Comparison of ENCODE assay signal across 21 cellular contexts in the genomic region with DNA sequence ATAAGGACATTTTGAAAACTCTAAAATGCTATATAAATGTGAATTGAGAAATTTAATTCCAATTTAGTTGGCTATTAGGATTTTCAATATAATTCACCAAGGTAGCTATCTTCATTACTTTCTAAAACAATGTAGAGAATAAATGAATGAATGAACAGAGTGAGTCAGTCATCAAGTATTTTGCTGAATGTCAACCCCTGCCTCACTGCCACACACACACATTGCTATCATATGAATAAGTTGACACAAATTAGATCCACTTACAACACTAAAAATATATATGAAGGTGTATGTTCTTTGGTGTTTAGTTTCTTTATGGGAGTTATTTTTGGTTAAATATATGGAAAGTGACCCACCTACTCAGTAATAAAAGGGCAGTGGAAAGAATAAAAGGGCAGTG. TPM values are rescaled to one million over a fixed set of nuclear protein-coding genes. Genes with fewer than 3 reads are reported as not detected.
DNase-seq lines count a peak whose midpoint lies in the region; ATAC-seq and TF ChIP-seq lines count a peak whose summit lies in the region.
"Had no signal": no experiment of that assay in that cellular context is flagged by ENCODE, and none has a peak within 500 bp of the region (broad histone marks: within the 10 kb centered on the region; RNA-seq: fewer than 3 reads in every experiment).

No MANE protein-coding gene starts in this region.

- POLR2A ChIA-PET in PC-3 (lab: Charles Lee; ENCODE audit: unreplicated experiment), result no interaction called here

- H3K79me2 ChIP-seq in PC-3 (ENCODE audit: low read length), result no peaks in the 10 kb centered on the region
- H3K79me2 ChIP-seq: parathyroid adenoma had no signal

- no TSS peak for BruUV-seq in PC-3 (replicated peaks; lab: Mats Ljungman, UMichigan)

- no peak overlapping the region for H2AFZ ChIP-seq in PC-3 (ENCODE audit: low read length)
- H2AFZ ChIP-seq: parathyroid adenoma had no signal

- peaks cover 5% of the 10 kb centered on the region; the same call in 1 of the 2 replicates for H3K4me1 ChIP-seq in PC-3 (ENCODE audit: insufficient read depth, low read length)
- H3K4me1 ChIP-seq: heart left ventricle, lower lobe of right lung, parathyroid adenoma had no signal

- H3K9me2 ChIP-seq in PC-3 (replicated peaks; ENCODE audit: low read length), result no peaks in the 10 kb centered on the region

- H4K20me1 ChIP-seq in PC-3 (ENCODE audit: low read length), result no peaks in the 10 kb centered on the region

- CTCF ChIA-PET in PC-3 (lab: Charles Lee), result no interaction called here

- no peak overlapping the region for H3K4me3 ChIP-seq in PC-3 (ENCODE audit: low read length)
- H3K4me3 ChIP-seq: coronary artery, heart left ventricle, lower lobe of right lung had no signal

- no peak overlapping the region for H3K9ac ChIP-seq in PC-3 (ENCODE audit: low read length)
- H3K9ac ChIP-seq: parathyroid adenoma had no signal

- no peaks in the 10 kb centered on the region for H3K36me3 ChIP-seq in PC-3 (ENCODE audit: low read depth, low read length)
- H3K36me3 ChIP-seq: heart left ventricle, lower lobe of right lung had no signal

- intact Hi-C loops in PC-3 (cut with micrococcal nuclease), result no loop called here

- DNase-seq in AG20443 (ENCODE audit: low spot score), result peak; percentile 7
- DNase-seq in PC-3, result peak; percentile 55
- DNase-seq in dermis blood vessel endothelial cell, result peak; percentile 2
- DNase-seq in kidney tubule cell (ENCODE audit: low spot score), result peak; percentile 65
- DNase-seq in globus pallidus (ENCODE audit: low spot score), result no peak
- DNase-seq in GM13977 (ENCODE audit: low spot score), result no peak
- DNase-seq in KG1 (lab: John Stamatoyannopoulos, UW), result no peak
- no peak for DNase-seq in erythroblast (lab: John Stamatoyannopoulos, UW)
- DNase-seq: activated CD4-positive, alpha-beta T cell treated with anti-CD3 and anti-CD28 coated beads, Interleukin-2, amount 10 ng/mL, durations not matched to agents 7 days and 5 days; activated CD8-positive, alpha-beta memory T cell treated with anti-CD3 and anti-CD28 coated beads, Interleukin-2, amount 50 U/mL, for 4 hours; aorta; Calu3; GF-D8; heart left ventricle; lower lobe of right lung; naive B cell; NCI-H1436; NCI-H82; RPMI8226 had no signal

- 0 out of 2 replicates have a peak overlapping the region, but pooled peaks have one; percentile 6 for H3K4me2 ChIP-seq in PC-3 (ENCODE audit: low read length)

- no peaks in the 10 kb centered on the region for H3F3A ChIP-seq in PC-3 (ENCODE audit: low read length, unreplicated experiment)

- TF ChIP-seq CTCF in PC-3 (conservative IDR thresholded peaks at IDR 0.05; ENCODE audit: low read depth, low read length), result no peak
- no peak for TF ChIP-seq CTCF in GM13977 (IDR thresholded peaks at IDR 0.05; ENCODE audit: extremely low read depth, insufficient read depth, missing control alignments)

- no peak for TF ChIP-seq POLR2A in erythroblast (IDR thresholded peaks at IDR 0.05; ENCODE audit: low read length)

- in situ Hi-C loops in GM13977 (cut with MboI; ENCODE audit: low pct_unique_long_range_greater_than_20kb, low sequenced_read_pairs, unreplicated experiment), result no loop called here

- H3K27ac ChIP-seq in PC-3 (ENCODE audit: low read length), result no peak overlapping the region
- H3K27ac ChIP-seq: coronary artery, heart left ventricle, lower lobe of right lung, parathyroid adenoma had no signal

- H3K9me3 ChIP-seq in PC-3 (ENCODE audit: low read length), result no peaks in the 10 kb centered on the region
- H3K9me3 ChIP-seq: heart left ventricle, lower lobe of right lung had no signal

- H3K27me3 ChIP-seq in PC-3 (ENCODE audit: low read length), result no peaks in the 10 kb centered on the region
- H3K27me3 ChIP-seq: heart left ventricle had no signal

- ATAC-seq in PC-3, result peak; percentile 51
- ATAC-seq: heart left ventricle, lower lobe of right lung had no signal

RNA-seq across cellular contexts. Expression of gene PABIR2, which starts 52.4 kb away (rescaled TPM):
- total RNA-seq in PC-3 (2014; rRNA removed), result 12.0 and 13.9 TPM in 2 replicates
- total RNA-seq in dermis blood vessel endothelial cell, result 5.1 and 16.8 TPM in 2 replicates

Comparison
In these comparisons a context has a peak if more than half of its experiments do, and no peak if none do; other contexts are left out.
1. DNase-seq: peak in AG20443 (single experiment), PC-3 (single experiment), dermis blood vessel endothelial cell (single experiment) and kidney tubule cell (single experiment); none in globus pallidus (single experiment), GM13977 (single experiment), KG1 (single experiment) and erythroblast (0 of 2).